ENCODE assay signal across 8 cellular contexts in genomic region chr17:79874329-79874981, GRCh38. TPM values are rescaled to one million over a fixed set of nuclear protein-coding genes. Genes with fewer than 3 reads are reported as not detected.
A peak's percentile ranks its signal among the peaks of the same experiment; 100 is the strongest.
DNase-seq lines count a peak whose midpoint lies in the region; ATAC-seq and TF ChIP-seq lines count a peak whose summit lies in the region.

No MANE protein-coding gene starts in this region.

- no peaks in the 10 kb centered on the region for H3K4me1 Mint-ChIP-seq in mesothelial cell of epicardium

- H3K27me3 Mint-ChIP-seq in mesothelial cell of epicardium (ENCODE audit: low read depth) = peaks cover 2% of the 10 kb centered on the region

- ATAC-seq in GM19452 (IDR thresholded peaks at IDR 0.05; ENCODE audit: unreplicated experiment) = no peak
- ATAC-seq in HG02642 (IDR thresholded peaks at IDR 0.05; ENCODE audit: poor library complexity, unreplicated experiment) = no peak

- DNase-seq in AG09309 (ENCODE audit: low read depth) (no peak), G401 (ENCODE audit: low spot score) (peak; percentile 23), NCI-H2227 (lab: John Stamatoyannopoulos, UW; ENCODE audit: unreplicated experiment) (peak; percentile 58), cardiac fibroblast (ENCODE audit: low read depth in 2 of 2) (peak; percentile 39 to 52), mesothelial cell of epicardium (ENCODE audit: low spot score in 2 of 2, unreplicated experiment in 2 of 2) (no peak), HPDE6-E6E7 (ENCODE audit: extremely low spot score) (no peak)

- peaks cover 5% of the 10 kb centered on the region for H3K9me3 Mint-ChIP-seq in mesothelial cell of epicardium

- no peak overlapping the region for H3K27ac Mint-ChIP-seq in mesothelial cell of epicardium

- in situ Hi-C loops in G401 (cut with HindIII; ENCODE audit: low sequenced_read_pairs) = no loop called here

- no peaks in the 10 kb centered on the region for H3K36me3 Mint-ChIP-seq in mesothelial cell of epicardium

- no peak overlapping the region for H3K4me3 Mint-ChIP-seq in mesothelial cell of epicardium

- H3K4me3 ChIP-seq in AG09309 (ENCODE audit: control insufficient read depth, low read depth, low read length) (no peak overlapping the region), cardiac fibroblast (replicated peaks in 1 of 2; ENCODE audit: low read depth in 2 of 2, low read length in 2 of 2) (no peak overlapping the region)

- TF ChIP-seq CTCF in AG09309 (IDR thresholded peaks at IDR 0.05; ENCODE audit: control insufficient read depth, insufficient read depth, low read depth, low read length, missing control alignments) (peak; percentile 44), cardiac fibroblast (IDR thresholded peaks at IDR 0.05; ENCODE audit: low read depth, low read length) (peak; percentile 59), mesothelial cell of epicardium (IDR thresholded peaks at IDR 0.05; ENCODE audit: unreplicated experiment) (peak; percentile 75)

RNA-seq across cellular contexts. Expression of gene CBX4, which starts 35.2 kb away (rescaled TPM):
- 13.5 and 20.9 TPM in 2 replicates for total RNA-seq in G401 (2014; rRNA removed; shearing (Covaris generic))
- 30.8 to 35.0 TPM (median 32.1 TPM) in 3 replicates for total RNA-seq in mesothelial cell of epicardium

Comparison
In these comparisons a context has a peak if more than half of its experiments do, and no peak if none do; other contexts are left out.
1. DNase-seq: peak in G401 (single experiment), NCI-H2227 (single experiment) and cardiac fibroblast (2 of 2); none in AG09309 (single experiment), mesothelial cell of epicardium (0 of 2) and HPDE6-E6E7 (single experiment).
2. Peak in every context shown above with its lines, with median percentiles within 50 percentile points of each other: CTCF ChIP-seq.